In genomic region chr16:84699712-84700517, GRCh38 we compare ENCODE assay signal across 8 cellular contexts. TPM values are rescaled to one million over a fixed set of nuclear protein-coding genes. Genes with fewer than 3 reads are reported as not detected.
DNase-seq lines count a peak whose midpoint lies in the region; ATAC-seq and TF ChIP-seq lines count a peak whose summit lies in the region.

Gene USP10 (plus strand): TSS chr16:84700000. CDS start chr16:84700091, 91 bp downstream.

- no peaks in the 10 kb centered on the region for H3K36me3 ChIP-seq in A673 (ENCODE audit: insufficient read depth, low read length, poor library complexity, severe bottlenecking)
- no peaks in the 10 kb centered on the region for H3K36me3 ChIP-seq in kidney epithelial cell (ENCODE audit: control insufficient read depth, insufficient read depth, low read length)

- H3K27ac ChIP-seq in A673 (ENCODE audit: low read depth, low read length, poor library complexity, severe bottlenecking) = peak within 1 kb of the TSS; percentile 85

- H3K9me3 ChIP-seq in A673 (ENCODE audit: low read depth, low read length, poor library complexity, severe bottlenecking) = no peaks in the 10 kb centered on the region

- no TSS peak for BruUV-seq in A673 (replicated peaks; lab: Mats Ljungman, UMichigan)

- intact Hi-C loops in A673 (cut with micrococcal nuclease; ENCODE audit: unreplicated experiment) = no loop called here

- peaks cover 30% of the 10 kb centered on the region for H3K4me1 ChIP-seq in A673 (ENCODE audit: insufficient read depth, low read length, poor library complexity, severe bottlenecking)

- POLR2A ChIA-PET in A673 (lab: Charles Lee; ENCODE audit: low non-redundant PET) = no interaction called here

- ATAC-seq in HG03064 (IDR thresholded peaks at IDR 0.05; ENCODE audit: low read depth, unreplicated experiment) = peak; percentile 76
- peak; percentile 78 to 79 for ATAC-seq in activated CD4-positive, CD25-positive, alpha-beta regulatory T cell treated with anti-CD3 and anti-CD28 coated beads, Interleukin-2, amount 50 U/mL, for 24 hours

- CTCF ChIA-PET in A673 (lab: Charles Lee) = interaction anchor here (0.9 kb wide), 1 partner anchor 26 kb away, joined by 3 read pairs; no protein-coding TSS in a partner anchor

- TF ChIP-seq POLR2A in GM18526 (IDR thresholded peaks at IDR 0.05; ENCODE audit: extremely low read depth, insufficient read length) = peak; percentile 69

- H3K4me3 ChIP-seq in A673 (ENCODE audit: low read depth, low read length, poor library complexity, severe bottlenecking) = peak within 1 kb of the TSS; percentile 96
- peak within 1 kb of the TSS; percentile 79 for H3K4me3 ChIP-seq in kidney epithelial cell (ENCODE audit: low read depth, low read length)

- H3K27me3 ChIP-seq in A673 (replicated peaks; ENCODE audit: insufficient read depth, low read depth, low read length, poor library complexity) (no peaks in the 10 kb centered on the region), kidney epithelial cell (ENCODE audit: control insufficient read depth, insufficient read depth, low read length) (no peaks in the 10 kb centered on the region)

- TF ChIP-seq CTCF in A673 (conservative IDR thresholded peaks at IDR 0.05; ENCODE audit: low read depth, low read length) (no peak), kidney epithelial cell (IDR thresholded peaks at IDR 0.05; ENCODE audit: insufficient read depth, low read length, poor library complexity, severe bottlenecking) (no peak)

- peak; percentile 90 for DNase-seq in A673 (ENCODE audit: low spot score)
- peak; percentile 46 for DNase-seq in NCI-H2227 treated with DMSO at 0.1 percent for 48 hours (lab: John Stamatoyannopoulos, UW)
- peak; percentile 68 for DNase-seq in cerebellar cortex (ENCODE audit: low spot score)
- peak; percentile 28 for DNase-seq in kidney epithelial cell (ENCODE audit: low read depth)
- DNase-seq in stimulated activated CD4-positive, alpha-beta T cell treated with anti-CD3 and anti-CD28 coated beads, Interleukin-15, amount 100 ng/mL, for 24 hours = peak; percentile 86

RNA-seq across cellular contexts. Expression of gene USP10, which starts in this region (rescaled TPM):
- 165 and 171 TPM in 2 replicates for total RNA-seq in A673 (2021)
- 57.6 and 67.8 TPM in 2 replicates for total RNA-seq in kidney epithelial cell

Comparison
In these comparisons a context has a peak if more than half of its experiments do, and no peak if none do; other contexts are left out.
1. Peak in every context shown above with its lines: DNase-seq, ATAC-seq, H3K4me3 ChIP-seq and H3K27ac ChIP-seq.
2. DNase-seq: peak in every context shown above with its lines; median percentile 90 in A673; 86 in stimulated activated CD4-positive, alpha-beta T cell treated with anti-CD3 and anti-CD28 coated beads, Interleukin-15, amount 100 ng/mL, for 24 hours; 68 in cerebellar cortex; 46 in NCI-H2227 treated with DMSO at 0.1 percent for 48 hours; 28 in kidney epithelial cell.